ENCODE assay signal across 8 cellular contexts in the genomic region with DNA sequence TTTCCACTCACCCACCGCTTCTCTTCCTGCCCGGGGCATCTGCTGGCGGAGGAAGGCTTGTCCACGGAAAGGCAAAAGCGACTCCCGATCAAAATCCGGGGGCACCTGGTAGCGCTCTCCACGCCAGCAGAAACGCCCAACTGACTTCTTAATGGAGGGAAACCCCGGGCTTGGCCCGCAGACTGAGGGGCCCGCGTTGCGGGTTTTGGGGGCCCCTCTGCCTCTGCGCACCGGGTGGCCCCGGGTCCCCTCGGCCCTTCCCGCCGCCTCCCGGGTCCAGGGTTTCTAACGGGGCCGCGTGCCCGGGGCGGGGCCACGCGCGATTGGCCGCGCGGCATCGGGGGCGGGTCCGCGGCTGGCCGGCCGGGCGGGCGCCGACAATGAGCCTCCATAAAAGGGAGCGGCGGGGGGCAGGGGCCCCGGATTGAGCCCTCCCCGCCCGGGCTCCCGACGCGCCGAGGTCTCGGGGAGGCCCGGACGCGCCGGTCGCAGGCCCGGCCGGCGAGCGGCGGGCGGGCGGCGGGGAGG. TPM values are rescaled to one million over a fixed set of nuclear protein-coding genes. Genes with fewer than 3 reads are reported as not detected.
DNase-seq lines count a peak whose midpoint lies in the region; ATAC-seq and TF ChIP-seq lines count a peak whose summit lies in the region.

A gene with protein sequence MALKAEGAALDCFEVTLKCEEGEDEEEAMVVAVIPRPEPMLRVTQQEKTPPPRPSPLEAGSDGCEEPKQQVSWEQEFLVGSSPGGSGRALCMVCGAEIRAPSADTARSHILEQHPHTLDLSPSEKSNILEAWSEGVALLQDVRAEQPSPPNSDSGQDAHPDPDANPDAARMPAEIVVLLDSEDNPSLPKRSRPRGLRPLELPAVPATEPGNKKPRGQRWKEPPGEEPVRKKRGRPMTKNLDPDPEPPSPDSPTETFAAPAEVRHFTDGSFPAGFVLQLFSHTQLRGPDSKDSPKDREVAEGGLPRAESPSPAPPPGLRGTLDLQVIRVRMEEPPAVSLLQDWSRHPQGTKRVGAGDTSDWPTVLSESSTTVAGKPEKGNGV (plus strand): TSS at position 422 of the 528 bp plus-strand sequence. CDS start 231 bp downstream, outside the sequence.

- H3K4me2 ChIP-seq in H9 (ENCODE audit: insufficient read depth, insufficient read length, low read length): peak within 1 kb of the TSS; percentile 99

- no peaks in the 10 kb centered on the region for H3K9me3 Mint-ChIP-seq in H9
- H3K9me3 Mint-ChIP-seq in activated naive CD4-positive, alpha-beta T cell treated with anti-CD3 and anti-CD28 coated beads, Interleukin-2, amount 50 U/mL, for 72 hours: no peaks in the 10 kb centered on the region

- peak within 1 kb of the TSS; percentile 94 for H3K4me3 ChIP-seq in MG63
- peak within 1 kb of the TSS; percentile 78 to 80 for H3K4me3 ChIP-seq in testis

- peaks cover 21 to 34% (median 30%) of the 10 kb centered on the region in 3 experiments; a peak in 6 of 7 replicates for H3K36me3 Mint-ChIP-seq in H9 (ENCODE audit: insufficient read depth in 1 of 3, low read depth in 3 of 3)
- peaks cover 28 to 32% of the 10 kb centered on the region in 2 donors for H3K36me3 Mint-ChIP-seq in activated naive CD4-positive, alpha-beta T cell treated with anti-CD3 and anti-CD28 coated beads, Interleukin-2, amount 50 U/mL, for 72 hours

- intact Hi-C loops in testis (cut with DNase I; ENCODE audit: low total_unique reads): no loop called here

- H2BK12ac ChIP-seq in H9 (ENCODE audit: insufficient read length, low read depth, low read length): no peak within 1 kb of the TSS

- H4K5ac ChIP-seq in H9 (ENCODE audit: insufficient read length, low read depth, low read length): no peak within 1 kb of the TSS

- peaks cover 20% of the 10 kb centered on the region for H3K79me2 ChIP-seq in H9 (ENCODE audit: insufficient read depth, low read length)

- H3K27me3 Mint-ChIP-seq in H9 (ENCODE audit: low read depth): peaks cover 8% of the 10 kb centered on the region; the same call in 1 of the 2 replicates

- H2BK5ac ChIP-seq in H9 (ENCODE audit: insufficient read length, low read length): no peak within 1 kb of the TSS

- no peak for TF ChIP-seq POLR2A in testis (IDR thresholded peaks at IDR 0.05)

- DNase-seq in GF-D8 (lab: John Stamatoyannopoulos, UW): peak; percentile 13
- DNase-seq in H9: peak; percentile 73
- peak; percentile 81 for DNase-seq in MG63
- DNase-seq in SKM-1 (lab: John Stamatoyannopoulos, UW; ENCODE audit: unreplicated experiment): peak; percentile 40
- DNase-seq in activated naive CD4-positive, alpha-beta T cell treated with anti-CD3 and anti-CD28 coated beads, Interleukin-2, amount 50 U/mL, for 72 hours (ENCODE audit: low spot score in 2 of 2): peak; percentile 81 to 84
- peak; percentile 77 for DNase-seq in glomerular visceral epithelial cell (ENCODE audit: extremely low spot score)
- peak; percentile 30 for DNase-seq in omental fat pad (ENCODE audit: low spot score)
- DNase-seq in testis: peak; percentile 80

- H3K36me3 ChIP-seq in MG63 (peaks cover 35% of the 10 kb centered on the region), testis (ENCODE audit: low read depth, missing control alignments) (no peaks in the 10 kb centered on the region)

- peaks cover 3% of the 10 kb centered on the region for H4K20me1 ChIP-seq in H9 (ENCODE audit: control insufficient read depth, insufficient read depth, insufficient read length)

- no peak within 1 kb of the TSS for H4K91ac ChIP-seq in H9 (ENCODE audit: insufficient read length, low read depth, low read length)

- WGBS in H9 (ENCODE audit: extremely low coverage, insufficient read length, low lambda C conversion rate): no CpG with 5 or more reads among the region's 65 CpGs
- WGBS in testis, 2 donors: 0 to 1% methylated on average over 13 to 30 of the region's 65 CpGs

- H3K27me3 ChIP-seq in H9 (ENCODE audit: insufficient read depth, low read length) (no peaks in the 10 kb centered on the region), MG63 (no peaks in the 10 kb centered on the region), testis (no peaks in the 10 kb centered on the region)

- H3K4me3 Mint-ChIP-seq in H9: peak within 1 kb of the TSS; percentile 86 to 92

- TF ChIP-seq CTCF in H9 (conservative IDR thresholded peaks at IDR 0.05): no peak
- TF ChIP-seq CTCF in omental fat pad (IDR thresholded peaks at IDR 0.05): no peak
- TF ChIP-seq CTCF in testis (IDR thresholded peaks at IDR 0.05): no peak

- H4K8ac ChIP-seq in H9 (replicated peaks; ENCODE audit: insufficient read length, low read depth, low read length): no peak within 1 kb of the TSS

- H2AK5ac ChIP-seq in H9 (ENCODE audit: insufficient read length, low read length): no peak within 1 kb of the TSS

- no peak within 1 kb of the TSS for H2BK120ac ChIP-seq in H9 (ENCODE audit: low read depth, low read length, poor library complexity, severe bottlenecking)

- H2BK20ac ChIP-seq in H9 (ENCODE audit: low read depth, low read length, poor library complexity, severe bottlenecking): no peak within 1 kb of the TSS

- H3K23ac ChIP-seq in H9 (ENCODE audit: insufficient read length, low read depth, low read length): no peak within 1 kb of the TSS

- H3K9ac ChIP-seq in H9 (ENCODE audit: extremely low read depth, insufficient read length, low read length): peak within 1 kb of the TSS; percentile 84

- H2AFZ ChIP-seq in H9 (ENCODE audit: low read length): no peak within 1 kb of the TSS

- no peak within 1 kb of the TSS for H3K4ac ChIP-seq in H9 (ENCODE audit: low read depth, low read length)

- H3K18ac ChIP-seq in H9 (ENCODE audit: insufficient read length, low read depth, low read length): peak within 1 kb of the TSS; percentile 31

- H3K4me1 ChIP-seq in H9 (ENCODE audit: insufficient read depth, low read length) (peaks cover 3% of the 10 kb centered on the region; the same call in 1 of the 2 replicates), testis (peaks cover 3% of the 10 kb centered on the region)

- H3K23me2 ChIP-seq in H9 (ENCODE audit: insufficient read length, low read depth, low read length, poor library complexity, severe bottlenecking): peaks cover 10% of the 10 kb centered on the region

- H2BK15ac ChIP-seq in H9 (ENCODE audit: low read depth, low read length): no peak within 1 kb of the TSS

- ATAC-seq in activated naive CD4-positive, alpha-beta T cell treated with anti-CD3 and anti-CD28 coated beads, Interleukin-2, amount 50 U/mL, for 72 hours: peak; percentile 92 to 93
- ATAC-seq in omental fat pad (ENCODE audit: low FRiP score): peak; percentile 95

- H3T11ph ChIP-seq in H9 (ENCODE audit: low read length): no peak within 1 kb of the TSS

- peaks cover 7% of the 10 kb centered on the region for H3K79me1 ChIP-seq in H9 (ENCODE audit: insufficient read depth, low read depth, low read length, poor library complexity, severe bottlenecking)

- peak within 1 kb of the TSS in 2 of 3 experiments; percentile 40 to 68; a peak in 3 of 7 replicates for H3K27ac Mint-ChIP-seq in H9
- H3K27ac Mint-ChIP-seq in activated naive CD4-positive, alpha-beta T cell treated with anti-CD3 and anti-CD28 coated beads, Interleukin-2, amount 50 U/mL, for 72 hours: peak within 1 kb of the TSS in 1 of 2 donors; percentile 77

- H3K14ac ChIP-seq in H9 (ENCODE audit: insufficient read depth, low read length): peak within 1 kb of the TSS; percentile 77

- no peak within 1 kb of the TSS for H3K27ac ChIP-seq in H9 (ENCODE audit: insufficient read length, low read depth, low read length)
- H3K27ac ChIP-seq in testis: peak within 1 kb of the TSS; percentile 47 to 73

- no peaks in the 10 kb centered on the region for H3K9me3 ChIP-seq in H9 (ENCODE audit: control insufficient read depth, low read depth, low read length)
- no peaks in the 10 kb centered on the region for H3K9me3 ChIP-seq in MG63
- H3K9me3 ChIP-seq in testis: no peaks in the 10 kb centered on the region

- H3K56ac ChIP-seq in H9 (ENCODE audit: insufficient read length, low read depth, low read length): no peak within 1 kb of the TSS

- H3K4me1 Mint-ChIP-seq in H9: peaks cover 34 to 35% of the 10 kb centered on the region in 2 experiments

RNA-seq across cellular contexts. Expression of the gene that starts here (rescaled TPM):
- total RNA-seq in H9 (2021) (121 TPM in 2 replicates), omental fat pad (10 to 100 TPM in 1 of 4 donors, 1 to 10 TPM in 3; 7.3 to 12.8 (median 8.6) TPM), testis (10 to 100 TPM; 38.6 to 45.1 TPM)
- total RNA-seq in MG63 (2014; rRNA removed; shearing (Covaris generic); ENCODE audit: low replicate concordance): 15.1 and 26.2 TPM in 2 replicates
- 10 to 100 TPM; 30.8 to 39.0 TPM for total RNA-seq in activated naive CD4-positive, alpha-beta T cell treated with anti-CD3 and anti-CD28 coated beads, Interleukin-2, amount 50 U/mL, for 72 hours
- 71.6 TPM for polyA plus RNA-seq in testis (ENCODE audit: insufficient read depth, low read depth, low replicate concordance)

Comparison
In these comparisons a context has a peak if more than half of its experiments do, and no peak if none do; other contexts are left out.
1. DNase-seq: peak in every context shown above with its lines; median percentile 82 in activated naive CD4-positive, alpha-beta T cell treated with anti-CD3 and anti-CD28 coated beads, Interleukin-2, amount 50 U/mL, for 72 hours; 81 in MG63; 80 in testis; 77 in glomerular visceral epithelial cell; 73 in H9; 40 in SKM-1; 30 in omental fat pad; 13 in GF-D8.